Comparison of ENCODE assay signal across 21 cellular contexts in the genomic region with DNA sequence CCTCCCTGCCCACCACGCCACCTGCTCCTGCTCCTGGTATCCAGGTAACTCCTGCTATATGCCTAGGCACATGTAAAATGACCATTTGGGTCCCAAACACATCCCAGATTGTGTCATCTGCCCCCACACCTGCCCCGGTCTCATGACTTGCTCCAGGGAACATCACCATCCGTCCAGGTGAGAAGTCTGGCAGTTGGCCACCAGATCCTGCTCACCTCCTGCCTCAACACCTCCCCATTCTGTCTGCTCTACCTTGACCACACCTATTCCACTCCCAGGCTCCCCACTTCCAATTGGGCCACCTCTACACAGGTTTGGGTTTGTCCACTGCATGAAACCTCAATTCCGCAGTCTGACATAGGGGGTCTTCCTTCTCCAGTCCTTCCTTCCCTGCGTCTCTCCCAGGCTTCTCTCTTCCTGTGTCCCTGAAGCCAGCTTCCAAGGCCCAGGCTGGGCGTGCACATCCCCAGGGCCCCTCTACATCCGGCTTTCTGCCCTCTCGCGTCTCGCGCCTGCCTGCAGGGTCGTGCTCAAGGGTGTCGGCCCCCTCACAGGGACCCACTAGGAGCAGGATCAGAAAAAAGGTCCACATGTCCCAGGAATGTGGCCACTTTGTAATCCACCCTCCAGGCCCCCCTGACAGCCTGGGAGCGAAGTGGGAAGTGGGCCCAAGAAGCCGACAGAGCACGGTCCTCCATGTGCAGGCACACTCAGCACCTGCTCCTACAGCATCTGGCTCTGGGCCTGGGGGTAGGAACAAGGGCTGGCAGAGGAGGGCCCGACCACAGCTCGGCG. TPM values are rescaled to one million over a fixed set of nuclear protein-coding genes. Genes with fewer than 3 reads are reported as not detected.
DNase-seq lines count a peak whose midpoint lies in the region; ATAC-seq, FAIRE-seq and TF ChIP-seq lines count a peak whose summit lies in the region.
"Had no signal": no experiment of that assay in that cellular context is flagged by ENCODE, and none has a peak within 500 bp of the region (broad histone marks: within the 10 kb centered on the region; RNA-seq: fewer than 3 reads in every experiment).

No MANE protein-coding gene starts in this region.

- no peak for TF ChIP-seq POLR2A in vagina (IDR thresholded peaks at IDR 0.05)

- no peaks in the 10 kb centered on the region for H3K4me1 ChIP-seq in SJCRH30
- H3K4me1 ChIP-seq in kidney (ENCODE audit: control insufficient read depth in 1 of 2, insufficient read depth in 1 of 2, low read depth in 1 of 2, low read length in 2 of 2), result no peaks in the 10 kb centered on the region
- no peaks in the 10 kb centered on the region for H3K4me1 ChIP-seq in vagina

- FAIRE-seq in kidney (lab: Jason Lieb, UNC) (no peak), urothelium cell line (lab: Jason Lieb, UNC) (peak; percentile 69)
- FAIRE-seq: H54 had no signal

- H3K36me3 ChIP-seq in SJCRH30 (no peaks in the 10 kb centered on the region), kidney (ENCODE audit: control insufficient read depth in 1 of 2, insufficient read depth in 2 of 2, low read length in 2 of 2) (no peaks in the 10 kb centered on the region), vagina (no peaks in the 10 kb centered on the region)

- TF ChIP-seq CTCF in kidney (IDR thresholded peaks at IDR 0.05; ENCODE audit: borderline replicate concordance, extremely low read depth, insufficient read depth), result no peak
- no peak for TF ChIP-seq CTCF in vagina (IDR thresholded peaks at IDR 0.05)

- H3K27ac ChIP-seq in SJCRH30, result no peak overlapping the region
- no peak overlapping the region for H3K27ac ChIP-seq in kidney (ENCODE audit: low read depth in 2 of 2, low read length in 2 of 2)
- no peak overlapping the region for H3K27ac ChIP-seq in vagina
- H3K27ac ChIP-seq: HL-60, PC-9 had no signal

- peak; percentile 27 to 41 for DNase-seq in SHP77 (lab: John Stamatoyannopoulos, UW)
- no peak for DNase-seq in SHP77 treated with DMSO at 0.1 percent for 48 hours (lab: John Stamatoyannopoulos, UW)
- DNase-seq in SJCRH30, result peak; percentile 49 to 56
- DNase-seq in kidney, result peak; percentile 68
- no peak for DNase-seq in urothelium cell line (ENCODE audit: low spot score)
- DNase-seq in vagina (ENCODE audit: extremely low spot score in 2 of 2), result no peak
- DNase-seq: COR-L47, DMS 273 treated with DMSO at 0.1 percent for 48 hours, DND-41, Karpas-422, MM.1S, NCI-H1092 treated with DMSO at 0.1 percent for 48 hours, NCI-H2081, NCI-H2227 treated with DMSO at 0.1 percent for 48 hours, NCI-H510A treated with DMSO at 0.1 percent for 48 hours, NCI-H82, PC-9 had no signal

- H3K27me3 ChIP-seq in SJCRH30 (no peaks in the 10 kb centered on the region), vagina (no peaks in the 10 kb centered on the region)

- intact Hi-C loops in kidney (cut with DNase I), result no loop called here
- intact Hi-C loops in vagina (cut with DNase I), result no loop called here

- H3K9ac ChIP-seq in kidney (ENCODE audit: low read length in 2 of 2), result no peak overlapping the region

- H3K4me3 ChIP-seq in SJCRH30 (peak overlapping the region; percentile 28), kidney (ENCODE audit: low read length in 2 of 2) (no peak overlapping the region), vagina (no peak overlapping the region)
- H3K4me3 ChIP-seq: PC-9 had no signal

- ATAC-seq in HG03521 (IDR thresholded peaks at IDR 0.05; ENCODE audit: unreplicated experiment), result no peak

- H3K9me3 ChIP-seq in SJCRH30 (replicated peaks) (no peaks in the 10 kb centered on the region), kidney (ENCODE audit: control insufficient read depth in 1 of 2, low read length in 2 of 2) (no peaks in the 10 kb centered on the region), vagina (no peaks in the 10 kb centered on the region)

RNA-seq across cellular contexts. Expression of a gene that starts 13.1 kb away (rescaled TPM):
- 140 and 153 TPM in 2 replicates for total RNA-seq in SJCRH30 (2014; rRNA removed; shearing (Covaris generic))
- total RNA-seq in kidney (109 TPM), vagina (68.8 TPM)
- polyA plus RNA-seq in kidney (ENCODE audit: insufficient read depth, low read depth, low replicate concordance), result 108 TPM

RNA-seq across cellular contexts. Expression of a gene that starts 49.3 kb away (rescaled TPM):
- 15.5 and 16.9 TPM in 2 replicates for total RNA-seq in SJCRH30 (2014; rRNA removed; shearing (Covaris generic))
- total RNA-seq in kidney (25.6 TPM), vagina (22.1 TPM)
- polyA plus RNA-seq in kidney (ENCODE audit: insufficient read depth, low read depth, low replicate concordance), result 7.7 TPM

RNA-seq across cellular contexts. Expression of a gene that starts 54.2 kb away (rescaled TPM):
- 0.12 and 0.20 TPM in 2 replicates for total RNA-seq in SJCRH30 (2014; rRNA removed; shearing (Covaris generic))
- 0.76 TPM for total RNA-seq in kidney
- 0.11 TPM for polyA plus RNA-seq in kidney (ENCODE audit: insufficient read depth, low read depth, low replicate concordance)
- total RNA-seq in vagina, result not detected
- total RNA-seq: HT1080 had no signal

Comparison
In these comparisons a context has a peak if more than half of its experiments do, and no peak if none do; other contexts are left out.
1. DNase-seq: peak in SHP77 (2 of 2), SJCRH30 (2 of 2) and kidney (single experiment); none in SHP77 treated with DMSO at 0.1 percent for 48 hours (single experiment), urothelium cell line (single experiment) and vagina (0 of 2).